In genomic region chr11:75474878-75475766, GRCh38 we compare ENCODE assay signal across 8 cellular contexts. TPM values are rescaled to one million over a fixed set of nuclear protein-coding genes. Genes with fewer than 3 reads are reported as not detected.
A peak's percentile ranks its signal among the peaks of the same experiment; 100 is the strongest.
DNase-seq lines count a peak whose midpoint lies in the region; ATAC-seq and TF ChIP-seq lines count a peak whose summit lies in the region.

No MANE protein-coding gene starts in this region.

- H3K27me3 Mint-ChIP-seq in WTC11 (ENCODE audit: low read depth): no peaks in the 10 kb centered on the region; the same call in 1 of the 2 replicates
- H3K27me3 Mint-ChIP-seq in central memory CD8-positive, alpha-beta T cell: no peaks in the 10 kb centered on the region

- H3K9me3 ChIP-seq in mucosa of rectum (ENCODE audit: control insufficient read depth in 2 of 2, low read length in 2 of 2): no peaks in the 10 kb centered on the region

- H3K36me3 Mint-ChIP-seq in WTC11: no peaks in the 10 kb centered on the region
- H3K36me3 Mint-ChIP-seq in central memory CD8-positive, alpha-beta T cell (ENCODE audit: insufficient read depth): peaks cover 3% of the 10 kb centered on the region

- H3K9ac ChIP-seq in mucosa of rectum (ENCODE audit: low read depth in 1 of 2, low read length in 2 of 2): peak overlapping the region in 1 of 2 donors; percentile 27

- H3K27ac ChIP-seq in mucosa of rectum (ENCODE audit: low read depth in 2 of 2, low read length in 2 of 2): peak overlapping the region; percentile 12 to 35

- DNase-seq in A172 (ENCODE audit: low spot score): peak; percentile 77
- peak; percentile 78 for DNase-seq in Jurkat, Clone E6-1 (ENCODE audit: low read depth, low spot score)
- DNase-seq in WTC11 (ENCODE audit: low spot score): peak; percentile 85
- peak in 1 of 2 donors; percentile 41 for DNase-seq in central memory CD8-positive, alpha-beta T cell (ENCODE audit: low spot score in 2 of 2)
- DNase-seq in stimulated activated naive CD4-positive, alpha-beta T cell treated with Interleukin-2 at 50 U/mL for 16 hours (lab: John Stamatoyannopoulos, UW): peak; percentile 40
- no peak for DNase-seq in NCI-H1105 (lab: John Stamatoyannopoulos, UW)

- ATAC-seq in WTC11 (peak; percentile 92), GM21619 (IDR thresholded peaks at IDR 0.05; ENCODE audit: unreplicated experiment) (no peak)
- ATAC-seq in central memory CD8-positive, alpha-beta T cell (replicated peaks; ENCODE audit: extremely low read depth, poor library complexity, severe bottlenecking): peak; percentile 80

- H3K9me3 Mint-ChIP-seq in WTC11: no peaks in the 10 kb centered on the region
- no peaks in the 10 kb centered on the region for H3K9me3 Mint-ChIP-seq in central memory CD8-positive, alpha-beta T cell

- H3K4me3 Mint-ChIP-seq in WTC11: peak overlapping the region; percentile 60
- H3K4me3 Mint-ChIP-seq in central memory CD8-positive, alpha-beta T cell: peak overlapping the region; percentile 1

- H3K27ac Mint-ChIP-seq in WTC11: peak overlapping the region; percentile 76; the same call in 1 of the 2 replicates
- H3K27ac Mint-ChIP-seq in central memory CD8-positive, alpha-beta T cell (ENCODE audit: low read depth): peak overlapping the region; percentile 69

- peaks cover 22% of the 10 kb centered on the region for H3K4me1 Mint-ChIP-seq in WTC11
- peaks cover 29% of the 10 kb centered on the region for H3K4me1 Mint-ChIP-seq in central memory CD8-positive, alpha-beta T cell

- CTCF ChIA-PET in WTC11 (lab: Charles Lee): interaction anchor here (0.6 to 4.8 kb wide), 14 partner anchors 8 to 335 kb away, joined by 3 to 34 read pairs (median 4); partner anchors contain the start of genes GDPD5 and KLHL35

- POLR2A ChIA-PET in WTC11 (lab: Charles Lee): no interaction called here

- peaks cover 0 to 2% of the 10 kb centered on the region in 2 donors for H3K4me1 ChIP-seq in mucosa of rectum (ENCODE audit: control insufficient read depth in 2 of 2, insufficient read depth in 2 of 2, low read length in 2 of 2)

- no peaks in the 10 kb centered on the region for H3K36me3 ChIP-seq in mucosa of rectum (ENCODE audit: control insufficient read depth in 2 of 2, insufficient read depth in 2 of 2, low read length in 2 of 2)

- H3K27me3 ChIP-seq in mucosa of rectum (ENCODE audit: control insufficient read depth in 2 of 2, insufficient read depth in 2 of 2, low read length in 2 of 2): no peaks in the 10 kb centered on the region

- peak overlapping the region; percentile 32 for H3K4me3 ChIP-seq in Jurkat, Clone E6-1 (ENCODE audit: low read length)
- H3K4me3 ChIP-seq in mucosa of rectum (ENCODE audit: low read length in 2 of 2): peak overlapping the region in 1 of 2 donors; percentile 4

- no peak for TF ChIP-seq CTCF in WTC11 (IDR thresholded peaks at IDR 0.05)

TF ChIP-seq in WTC11, 78 proteins besides CTCF, POLR2A, EP300 and RAD21:
- TF ChIP-seq, protein P1, sequence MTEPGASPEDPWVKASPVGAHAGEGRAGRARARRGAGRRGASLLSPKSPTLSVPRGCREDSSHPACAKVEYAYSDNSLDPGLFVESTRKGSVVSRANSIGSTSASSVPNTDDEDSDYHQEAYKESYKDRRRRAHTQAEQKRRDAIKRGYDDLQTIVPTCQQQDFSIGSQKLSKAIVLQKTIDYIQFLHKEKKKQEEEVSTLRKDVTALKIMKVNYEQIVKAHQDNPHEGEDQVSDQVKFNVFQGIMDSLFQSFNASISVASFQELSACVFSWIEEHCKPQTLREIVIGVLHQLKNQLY (CRISPR knock-in tag; IDR thresholded peaks at IDR 0.05): no peak
- no peak for TF ChIP-seq ETV6 (CRISPR knock-in tag; IDR thresholded peaks at IDR 0.05)
- TF ChIP-seq GTF2I (CRISPR knock-in tag; conservative IDR thresholded peaks at IDR 0.05): peak; percentile 64
- TF ChIP-seq ZNF219 (CRISPR knock-in tag; IDR thresholded peaks at IDR 0.05; ENCODE audit: borderline replicate concordance): no peak
- no peak for TF ChIP-seq FOXJ3 (CRISPR knock-in tag; IDR thresholded peaks at IDR 0.05; ENCODE audit: borderline replicate concordance)
- TF ChIP-seq ZSCAN18 (CRISPR knock-in tag; IDR thresholded peaks at IDR 0.05): no peak

RNA-seq across cellular contexts. Expression of gene KLHL35, which starts 42.1 kb away (rescaled TPM):
- 0.07 TPM in 1 of 2 replicates, not detected in the other for total RNA-seq in A172 (2014; rRNA removed; shearing (Covaris generic))
- polyA plus RNA-seq in Jurkat, Clone E6-1 (2012; ENCODE audit: insufficient read depth, insufficient read length): 14.0 TPM
- total RNA-seq in WTC11 (2021): 0.22 to 0.60 TPM (median 0.39 TPM) in 3 replicates

RNA-seq across cellular contexts. Expression of gene GDPD5, which starts 50.6 kb away (rescaled TPM):
- 33.7 and 49.4 TPM in 2 replicates for total RNA-seq in A172 (2014; rRNA removed; shearing (Covaris generic))
- 6.8 TPM for polyA plus RNA-seq in Jurkat, Clone E6-1 (2012; ENCODE audit: insufficient read depth, insufficient read length)
- total RNA-seq in WTC11 (2021): 4.7 to 12.2 TPM (median 5.3 TPM) in 3 replicates
